ENCODE assay signal across 8 cellular contexts in genomic region chr5:115296130-115296997, GRCh38. TPM values are rescaled to one million over a fixed set of nuclear protein-coding genes. Genes with fewer than 3 reads are reported as not detected.
DNase-seq lines count a peak whose midpoint lies in the region; ATAC-seq and TF ChIP-seq lines count a peak whose summit lies in the region.

Gene CCDC112 (minus strand): TSS chr5:115296654. CDS start chr5:115296543, 111 bp downstream.

- no peaks in the 10 kb centered on the region for H3K9me2 ChIP-seq in DOHH2 (replicated peaks; ENCODE audit: control insufficient read depth, low read length)

- H3K9me3 ChIP-seq in DOHH2 (ENCODE audit: control insufficient read depth, insufficient read depth, low read length) = no peaks in the 10 kb centered on the region

- TF ChIP-seq CTCF in DOHH2 (IDR thresholded peaks at IDR 0.05; ENCODE audit: low read depth, low read length, poor library complexity, severe bottlenecking) (no peak), omental fat pad (IDR thresholded peaks at IDR 0.05) (no peak)

- no peak for TF ChIP-seq RAD21 in Ishikawa (IDR thresholded peaks at IDR 0.05; ENCODE audit: low read depth)

- peak within 1 kb of the TSS; percentile 86 for H3K4me2 ChIP-seq in DOHH2 (ENCODE audit: low read length)

- no peaks in the 10 kb centered on the region for H4K20me1 ChIP-seq in DOHH2 (ENCODE audit: control insufficient read depth, insufficient read depth, low read depth, low read length)

- H3K36me3 ChIP-seq in DOHH2 (ENCODE audit: control insufficient read depth, low read length) = no peaks in the 10 kb centered on the region

- peak within 1 kb of the TSS; percentile 89 for H3K4me3 ChIP-seq in DOHH2 (ENCODE audit: low read length)

- peaks cover 19% of the 10 kb centered on the region for H3K4me1 ChIP-seq in DOHH2 (ENCODE audit: control insufficient read depth, low read length)

- H3K27ac ChIP-seq in DOHH2 (ENCODE audit: low read depth, low read length) = no peak within 1 kb of the TSS
- H3K27ac ChIP-seq in temporal lobe (ENCODE audit: low read depth, low read length) = no peak within 1 kb of the TSS

- peak; percentile 81 for ATAC-seq in GM21717 (IDR thresholded peaks at IDR 0.05; ENCODE audit: unreplicated experiment)
- ATAC-seq in omental fat pad (ENCODE audit: low FRiP score) = peak; percentile 90

- no peaks in the 10 kb centered on the region for H3F3A ChIP-seq in DOHH2 (ENCODE audit: control insufficient read depth, insufficient read depth)

- peaks cover 11% of the 10 kb centered on the region for H3K79me2 ChIP-seq in DOHH2 (ENCODE audit: control insufficient read depth, low read length)

- H3K27me3 ChIP-seq in DOHH2 (ENCODE audit: control insufficient read depth, low read length) = no peaks in the 10 kb centered on the region

- DNase-seq in SHP77 treated with DMSO at 0.1 percent for 48 hours (lab: John Stamatoyannopoulos, UW) (peak; percentile 52), glomerular endothelial cell (ENCODE audit: extremely low read depth, low read depth, low spot score) (no peak), omental fat pad (ENCODE audit: low spot score) (peak; percentile 49)
- peak; percentile 29 to 77 (median 56) for DNase-seq in activated naive CD4-positive, alpha-beta T cell (lab: John Stamatoyannopoulos, UW)

- 0 out of 2 replicates have a peak, but pooled peaks have one; percentile 17 for TF ChIP-seq EP300 in Ishikawa (IDR thresholded peaks at IDR 0.05; ENCODE audit: borderline replicate concordance)

TF ChIP-seq in Ishikawa, 13 proteins besides CTCF, POLR2A, EP300 and RAD21:
- TF ChIP-seq CEBPB (IDR thresholded peaks at IDR 0.05) (no peak), YY1 (IDR thresholded peaks at IDR 0.05; ENCODE audit: low read depth) (peak; percentile 86), USF1 (IDR thresholded peaks at IDR 0.05) (no peak), MAX (IDR thresholded peaks at IDR 0.05) (peak; percentile 88), TAF1 (IDR thresholded peaks at IDR 0.05; ENCODE audit: low read depth) (peak; percentile 73)

RNA-seq across cellular contexts. Expression of gene CCDC112, which starts in this region (rescaled TPM):
- 9.4 and 10.6 TPM in 2 replicates for total RNA-seq in glomerular endothelial cell
- total RNA-seq in omental fat pad = 1 to 10 TPM; 2.6 to 9.1 (median 5.4) TPM
- 69.8 TPM for total RNA-seq in temporal lobe
